ENCODE assay signal across 1 cellular context in genomic region chr2:9235388-9236344, GRCh38.
TF ChIP-seq lines count a peak whose summit lies in the region.

No MANE protein-coding gene starts in this region.

TF ChIP-seq in HepG2, 621 proteins besides CTCF, POLR2A, EP300 and RAD21 (continued from another document):
- TF ChIP-seq NFATC3 (CRISPR knock-in tag; IDR thresholded peaks at IDR 0.05) = 0 out of 2 replicates have a peak, but pooled peaks have one; percentile 17
- no peak for TF ChIP-seq CENPX (CRISPR knock-in tag; IDR thresholded peaks at IDR 0.05)
- no peak for TF ChIP-seq NFRKB (IDR thresholded peaks at IDR 0.05)
- TF ChIP-seq RBFOX2 (IDR thresholded peaks at IDR 0.05; ENCODE audit: low read depth, low read length) = no peak
- TF ChIP-seq ZNF737 (CRISPR knock-in tag; IDR thresholded peaks at IDR 0.05; ENCODE audit: borderline replicate concordance) = no peak
- TF ChIP-seq RARA (CRISPR knock-in tag; IDR thresholded peaks at IDR 0.05) = peak; percentile 48; the same call in 1 of the 2 replicates
- TF ChIP-seq ZNF274 (CRISPR knock-in tag; IDR thresholded peaks at IDR 0.05) = peak; percentile 44; the same call in 1 of the 2 replicates
- no peak for TF ChIP-seq RBM22 (optimal IDR thresholded peaks at IDR 0.05; ENCODE audit: low read length)
- TF ChIP-seq DRAP1 (CRISPR knock-in tag; IDR thresholded peaks at IDR 0.05) = no peak
- TF ChIP-seq BATF2 (CRISPR knock-in tag; IDR thresholded peaks at IDR 0.05) = no peak
- 0 out of 2 replicates have a peak, but pooled peaks have one; percentile 35 for TF ChIP-seq BORCS8-MEF2B (CRISPR knock-in tag; IDR thresholded peaks at IDR 0.05)
- peak; percentile 41; the same call in 1 of the 2 replicates for TF ChIP-seq BHLHE40 (IDR thresholded peaks at IDR 0.05; ENCODE audit: low read length)
- TF ChIP-seq ZNF501 (CRISPR knock-in tag; IDR thresholded peaks at IDR 0.05) = 0 out of 2 replicates have a peak, but pooled peaks have one; percentile 3
- no peak for TF ChIP-seq HNRNPK (IDR thresholded peaks at IDR 0.05; ENCODE audit: low read depth, low read length, poor library complexity, severe bottlenecking)
- 0 out of 2 replicates have a peak, but pooled peaks have one; percentile 40 for TF ChIP-seq NR0B2 (CRISPR knock-in tag; IDR thresholded peaks at IDR 0.05)
- TF ChIP-seq ZFY (CRISPR knock-in tag; IDR thresholded peaks at IDR 0.05) = no peak
- peak; percentile 14; the same call in 1 of the 2 replicates for TF ChIP-seq ZFX (CRISPR knock-in tag; IDR thresholded peaks at IDR 0.05; ENCODE audit: low read depth)
- TF ChIP-seq NFYB (CRISPR knock-in tag; IDR thresholded peaks at IDR 0.05) = no peak
- TF ChIP-seq ZHX1 (CRISPR knock-in tag; IDR thresholded peaks at IDR 0.05; ENCODE audit: low read depth) = no peak
- no peak; the same call in 1 of the 2 replicates for TF ChIP-seq CBX5 (CRISPR knock-in tag; IDR thresholded peaks at IDR 0.05; ENCODE audit: borderline replicate concordance)
- 0 out of 2 replicates have a peak, but pooled peaks have one; percentile 28 for TF ChIP-seq ZSCAN5A (CRISPR knock-in tag; IDR thresholded peaks at IDR 0.05; ENCODE audit: borderline replicate concordance)
- peak; percentile 85; the same call in 1 of the 2 replicates for TF ChIP-seq EED (CRISPR knock-in tag; IDR thresholded peaks at IDR 0.05)
- no peak for TF ChIP-seq U2AF1 (optimal IDR thresholded peaks at IDR 0.05; ENCODE audit: low read depth, low read length)
- TF ChIP-seq MXD1 (CRISPR knock-in tag; IDR thresholded peaks at IDR 0.05) = no peak
- TF ChIP-seq MYPOP (CRISPR knock-in tag; IDR thresholded peaks at IDR 0.05) = no peak
- TF ChIP-seq ZNF607 (CRISPR knock-in tag; IDR thresholded peaks at IDR 0.05; ENCODE audit: borderline replicate concordance) = no peak
- no peak for TF ChIP-seq ZNF850 (CRISPR knock-in tag; conservative IDR thresholded peaks at IDR 0.05)
- peak; percentile 64; the same call in 1 of the 2 replicates for TF ChIP-seq SMYD3 (CRISPR knock-in tag; IDR thresholded peaks at IDR 0.05)
